Comparison of ENCODE assay signal across 8 cellular contexts in genomic region chr19:13849991-13850909, GRCh38. TPM values are rescaled to one million over a fixed set of nuclear protein-coding genes. Genes with fewer than 3 reads are reported as not detected.
DNase-seq lines count a peak whose midpoint lies in the region; ATAC-seq and TF ChIP-seq lines count a peak whose summit lies in the region.

No MANE protein-coding gene starts in this region.

- ATAC-seq in left lobe of liver (peak; percentile 61), HG02623 (IDR thresholded peaks at IDR 0.05; ENCODE audit: unreplicated experiment) (no peak)

- H3K27ac ChIP-seq in dorsolateral prefrontal cortex = peak overlapping the region; percentile 72 to 99 (median 94)

- H3K4me3 ChIP-seq in dorsolateral prefrontal cortex = peak overlapping the region in 58 of 59 donors; percentile 12 to 63 (median 44)

- intact Hi-C loops in dorsolateral prefrontal cortex (cut with DNase I) = loop anchor here in 1 of 2 donors (2.0 kb wide), 1 partner anchor 55 kb away; the partner anchor contains the start of gene ZSWIM4

- no peaks in the 10 kb centered on the region for H3K27me3 ChIP-seq in dorsolateral prefrontal cortex

- TF ChIP-seq CTCF in dorsolateral prefrontal cortex (IDR thresholded peaks at IDR 0.05 in 54 of 56, conservative IDR thresholded peaks at IDR 0.05 in 2 of 56; ENCODE audit: low read depth in 1 of 56, partially characterized antibody in 56 of 56) = peak in 2 of 56 donors; percentile 10 to 13

- peak; percentile 94 for DNase-seq in Daoy (ENCODE audit: low read depth)
- peak; percentile 14 for DNase-seq in NCI-H128 (lab: John Stamatoyannopoulos, UW; ENCODE audit: unreplicated experiment)
- DNase-seq in activated CD4-positive, alpha-beta T cell treated with anti-CD3 and anti-CD28 coated beads for 48 hours = peak; percentile 79
- peak in 8 of 10 donors; percentile 33 to 90 (median 72) for DNase-seq in dorsolateral prefrontal cortex
- peak; percentile 72 for DNase-seq in left lobe of liver (ENCODE audit: low spot score)
- peak; percentile 67 for DNase-seq in stimulated activated CD4-positive, alpha-beta T cell treated with anti-CD3 and anti-CD28 coated beads, Interleukin-4, amount 100 ng/mL, for 1 hour
- no peak for DNase-seq in NCI-H1694 treated with DMSO at 0.1 percent for 48 hours (lab: John Stamatoyannopoulos, UW)

RNA-seq across cellular contexts. Expression of gene NANOS3, which starts 26.7 kb away (rescaled TPM):
- total RNA-seq in Daoy (2014; rRNA removed; shearing (Covaris generic)) = 1.6 TPM in 1 of 2 replicates, not detected in the other
- total RNA-seq in dorsolateral prefrontal cortex (10 to 100 TPM in 110 of 120 experiments, 1 to 10 TPM in 10; 4.1 to 33.8 (median 17.0) TPM), left lobe of liver (not detected)

RNA-seq across cellular contexts. Expression of gene ZSWIM4, which starts 55.0 kb away (rescaled TPM):
- 4.6 and 5.4 TPM in 2 replicates for total RNA-seq in Daoy (2014; rRNA removed; shearing (Covaris generic))
- total RNA-seq in dorsolateral prefrontal cortex (1 to 10 TPM; 4.0 to 10.0 (median 6.6) TPM), left lobe of liver (1.5 TPM)

RNA-seq across cellular contexts. Expression of gene BRME1, which starts 55.7 kb away (rescaled TPM):
- total RNA-seq in Daoy (2014; rRNA removed; shearing (Covaris generic)) = 2.1 and 7.9 TPM in 2 replicates
- total RNA-seq in dorsolateral prefrontal cortex (10 to 100 TPM in 23 of 120 experiments, 1 to 10 TPM in 97; 2.8 to 13.5 (median 8.1) TPM), left lobe of liver (1.3 TPM)

RNA-seq across cellular contexts. Expression of gene CC2D1A, which starts 55.8 kb away (rescaled TPM):
- 17.8 and 22.7 TPM in 2 replicates for total RNA-seq in Daoy (2014; rRNA removed; shearing (Covaris generic))
- total RNA-seq in dorsolateral prefrontal cortex (100 to 1,000 TPM in 8 of 120 experiments, 10 to 100 TPM in 112; 50.4 to 138 (median 75.1) TPM), left lobe of liver (24.9 TPM)
